In the genomic region with DNA sequence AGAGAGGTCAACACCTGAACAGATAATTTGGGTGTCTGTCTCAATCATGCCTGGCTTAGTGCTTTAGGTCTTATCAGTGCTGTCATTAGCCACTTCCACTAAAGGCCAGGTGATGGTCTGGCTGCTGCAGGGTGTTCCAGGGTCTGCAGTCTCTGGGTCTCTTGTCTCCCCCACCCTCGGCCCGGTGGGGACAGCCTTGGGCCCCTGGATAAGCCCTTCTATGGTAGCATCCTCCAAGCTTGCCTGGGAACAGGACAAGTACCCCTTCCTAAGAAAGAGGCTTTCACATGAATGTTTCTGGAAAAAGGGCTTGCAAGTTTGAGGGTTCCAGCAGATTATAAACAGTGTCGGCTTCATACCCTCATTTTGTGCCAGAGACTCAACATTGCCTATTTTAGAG, we compare ENCODE assay signal across 27 cellular contexts. TPM values are rescaled to one million over a fixed set of nuclear protein-coding genes. Genes with fewer than 3 reads are reported as not detected.
DNase-seq lines count a peak whose midpoint lies in the region; ATAC-seq and TF ChIP-seq lines count a peak whose summit lies in the region.
"Had no signal": no experiment of that assay in that cellular context is flagged by ENCODE, and none has a peak within 500 bp of the region (broad histone marks: within the 10 kb centered on the region; RNA-seq: fewer than 3 reads in every experiment).

No MANE protein-coding gene starts in this region.

- no peaks in the 10 kb centered on the region for H4K20me1 ChIP-seq in PC-9 (ENCODE audit: insufficient read depth)
- H4K20me1 ChIP-seq: BLaER1 treated with 17β-estradiol and CSF1 and Interleukin-3, amounts not matched to agents 10 nM and 100 nM had no signal

- no peak for ATAC-seq in activated CD4-positive, CD25-positive, alpha-beta regulatory T cell treated with anti-CD3 and anti-CD28 coated beads, Interleukin-2, amount 50 U/mL, for 24 hours
- ATAC-seq: A549; CD8-positive, alpha-beta T cell; GM12878 had no signal

- no peaks in the 10 kb centered on the region for H3F3A ChIP-seq in PC-9 (ENCODE audit: insufficient read depth, low read depth)

- WGBS in suprapubic skin = 72% methylated on average over 2 of the region's 3 CpGs

- no peak overlapping the region for H2AFZ ChIP-seq in PC-9

- TF ChIP-seq CTCF in suprapubic skin (IDR thresholded peaks at IDR 0.05) = no peak
- TF ChIP-seq CTCF in PC-9 (conservative IDR thresholded peaks at IDR 0.05) = no peak

- H3K79me2 ChIP-seq in PC-9 (ENCODE audit: low read depth) = no peaks in the 10 kb centered on the region

- H3K9me3 ChIP-seq in suprapubic skin = no peaks in the 10 kb centered on the region
- H3K9me3 ChIP-seq in PC-9 (ENCODE audit: insufficient read depth, low read depth) = no peaks in the 10 kb centered on the region
- H3K9me3 ChIP-seq: BLaER1 treated with 17β-estradiol and CSF1 and Interleukin-3, amounts not matched to agents 10 nM and 100 nM; Caco-2 had no signal

- POLR2A ChIA-PET in PC-9 (lab: Charles Lee; ENCODE audit: unreplicated experiment) = no interaction called here

- H3K4me1 ChIP-seq in suprapubic skin (no peaks in the 10 kb centered on the region), PC-9 (replicated peaks; ENCODE audit: insufficient read depth) (no peaks in the 10 kb centered on the region)
- H3K4me1 ChIP-seq: A549, Caco-2 had no signal

- H3K27ac ChIP-seq in suprapubic skin (no peak overlapping the region), PC-9 (no peak overlapping the region)
- H3K27ac ChIP-seq: 22Rv1; A549; BLaER1 treated with 17β-estradiol and CSF1 and Interleukin-3, amounts not matched to agents 10 nM and 100 nM; C4-2B had no signal

- CTCF ChIA-PET in PC-9 (lab: Charles Lee) = no interaction called here

- TF ChIP-seq EP300 in suprapubic skin (IDR thresholded peaks at IDR 0.05) = no peak

- no peaks in the 10 kb centered on the region for H3K36me3 ChIP-seq in suprapubic skin
- no peaks in the 10 kb centered on the region for H3K36me3 ChIP-seq in PC-9 (ENCODE audit: low read depth)
- H3K36me3 ChIP-seq: BLaER1 treated with 17β-estradiol and CSF1 and Interleukin-3, amounts not matched to agents 10 nM and 100 nM had no signal

- H3K9me2 ChIP-seq in PC-9 (ENCODE audit: insufficient read depth) = no peaks in the 10 kb centered on the region

- no peak overlapping the region for H3K4me3 ChIP-seq in suprapubic skin
- H3K4me3 ChIP-seq in PC-9 = no peak overlapping the region
- H3K4me3 ChIP-seq: A549; BLaER1 treated with 17β-estradiol and CSF1 and Interleukin-3, amounts not matched to agents 10 nM and 100 nM; GM12878 had no signal

- DNase-seq in activated CD4-positive, CD25-positive, alpha-beta regulatory T cell treated with anti-CD3 and anti-CD28 coated beads, Interleukin-2, amount 50 U/mL, for 72 hours = peak; percentile 13
- peak; percentile 65 for DNase-seq in mesenteric fat pad (ENCODE audit: low spot score)
- DNase-seq in suprapubic skin (ENCODE audit: low spot score in 2 of 2) = peak; percentile 15 to 55
- DNase-seq in PC-9 = no peak
- DNase-seq in T1000 (lab: John Stamatoyannopoulos, UW) = no peak
- DNase-seq in DMS 273 (lab: John Stamatoyannopoulos, UW; ENCODE audit: unreplicated experiment) = no peak
- DNase-seq: AML-193; Caco-2; Calu3; CD4-positive, alpha-beta T cell; CD8-positive, alpha-beta T cell; DMS 273 treated with DMSO at 0.1 percent for 48 hours; DMS153; DMS53; DMS79; DND-41; EL; GDM1 had no signal

- no peak overlapping the region for H3K4me2 ChIP-seq in PC-9
- H3K4me2 ChIP-seq: A549; BLaER1 treated with 17β-estradiol and CSF1 and Interleukin-3, amounts not matched to agents 10 nM and 100 nM had no signal

- intact Hi-C loops in PC-9 (cut with micrococcal nuclease; ENCODE audit: unreplicated experiment) = no loop called here

- TF ChIP-seq POLR2A in suprapubic skin (IDR thresholded peaks at IDR 0.05) = no peak

- H3K27me3 ChIP-seq in suprapubic skin (peaks cover 8% of the 10 kb centered on the region), PC-9 (ENCODE audit: insufficient read depth, low read depth) (peaks cover 54% of the 10 kb centered on the region)
- H3K27me3 ChIP-seq: BLaER1 treated with 17β-estradiol and CSF1 and Interleukin-3, amounts not matched to agents 10 nM and 100 nM had no signal

- BruUV-seq in PC-9 (replicated peaks; lab: Mats Ljungman, UMichigan) = no TSS peak

RNA-seq across cellular contexts. Expression of a gene that starts 29.3 kb away (rescaled TPM):
- not detected for total RNA-seq in mesenteric fat pad
- total RNA-seq in suprapubic skin = 1 to 10 TPM in 1 of 4 donors, under 1 TPM in 3; 0.10 to 1.5 (median 0.51) TPM
- total RNA-seq in PC-9 (2021) = not detected in 2 replicates
- total RNA-seq: A172; B cell; Caco-2; Calu3; CD4-positive, alpha-beta T cell; CD8-positive, alpha-beta T cell; G401; GM12878 had no signal

Comparison
In these comparisons a context has a peak if more than half of its experiments do, and no peak if none do; other contexts are left out.
1. DNase-seq: peak in activated CD4-positive, CD25-positive, alpha-beta regulatory T cell treated with anti-CD3 and anti-CD28 coated beads, Interleukin-2, amount 50 U/mL, for 72 hours (single experiment), mesenteric fat pad (single experiment) and suprapubic skin (2 of 2); none in PC-9 (0 of 2), T1000 (single experiment) and DMS 273 (single experiment).